ENCODE assay signal across 2 cellular contexts in genomic region chr18:2992995-2993877, GRCh38.
TF ChIP-seq lines count a peak whose summit lies in the region.

No MANE protein-coding gene starts in this region.

TF ChIP-seq in WTC11, 78 proteins besides CTCF, POLR2A, EP300 and RAD21 (continued from another document):
- TF ChIP-seq ATF2 (CRISPR knock-in tag; IDR thresholded peaks at IDR 0.05; ENCODE audit: borderline replicate concordance, low read depth) = no peak
- TF ChIP-seq SMAD4 (CRISPR knock-in tag; IDR thresholded peaks at IDR 0.05) = no peak
- no peak for TF ChIP-seq E2F4 (CRISPR knock-in tag; IDR thresholded peaks at IDR 0.05; ENCODE audit: borderline replicate concordance, low read depth)
- TF ChIP-seq JAZF1 (CRISPR knock-in tag; IDR thresholded peaks at IDR 0.05) = no peak
- no peak for TF ChIP-seq MLX (CRISPR knock-in tag; IDR thresholded peaks at IDR 0.05)
- TF ChIP-seq ZNF263 (CRISPR knock-in tag; IDR thresholded peaks at IDR 0.05; ENCODE audit: low read depth) = no peak
- TF ChIP-seq CREM (CRISPR knock-in tag; IDR thresholded peaks at IDR 0.05) = no peak
- TF ChIP-seq ZNF416 (CRISPR knock-in tag; IDR thresholded peaks at IDR 0.05) = no peak
- no peak for TF ChIP-seq SP1 (CRISPR knock-in tag; conservative IDR thresholded peaks at IDR 0.05)
- TF ChIP-seq E2F1 (CRISPR knock-in tag; IDR thresholded peaks at IDR 0.05) = no peak
- no peak for TF ChIP-seq ZNF281 (CRISPR knock-in tag; IDR thresholded peaks at IDR 0.05)

TF ChIP-seq in K562, 482 proteins besides CTCF, POLR2A, EP300 and RAD21 (continued from another document):
- TF ChIP-seq U2AF2 (optimal IDR thresholded peaks at IDR 0.05; ENCODE audit: low read depth, low read length) (peak; percentile 83), ZNF512 (tag; IDR thresholded peaks at IDR 0.05) (peak; percentile 93), U2AF1 (optimal IDR thresholded peaks at IDR 0.05; ENCODE audit: low read depth, low read length) (peak; percentile 67), GATAD2A (IDR thresholded peaks at IDR 0.05) (no peak), KDM4B (IDR thresholded peaks at IDR 0.05; ENCODE audit: borderline replicate concordance in 2 of 2, low read depth in 1 of 2) (no peak), RBM14 (IDR thresholded peaks at IDR 0.05; ENCODE audit: borderline replicate concordance, insufficient read depth, low read depth, low read length) (no peak), HDAC2 (IDR thresholded peaks at IDR 0.05) (no peak)
